25 cellular contexts compared by ENCODE assay signal in genomic region chr20:36193937-36194712, GRCh38. TPM values are rescaled to one million over a fixed set of nuclear protein-coding genes. Genes with fewer than 3 reads are reported as not detected.
A peak's percentile ranks its signal among the peaks of the same experiment; 100 is the strongest.
DNase-seq lines count a peak whose midpoint lies in the region; ATAC-seq, FAIRE-seq and TF ChIP-seq lines count a peak whose summit lies in the region.
"Had no signal": no experiment of that assay in that cellular context is flagged by ENCODE, and none has a peak within 500 bp of the region (broad histone marks: within the 10 kb centered on the region; RNA-seq: fewer than 3 reads in every experiment).

No MANE protein-coding gene starts in this region.

- H3K27me3 ChIP-seq in HepG2 (ENCODE audit: control insufficient read depth in 1 of 2, insufficient read depth in 2 of 2, low read length in 2 of 2), result no peaks in the 10 kb centered on the region
- H3K27me3 ChIP-seq in right lobe of liver, result no peaks in the 10 kb centered on the region
- no peaks in the 10 kb centered on the region for H3K27me3 ChIP-seq in right atrium auricular region
- H3K27me3 ChIP-seq: BE2C; BLaER1 treated with 17β-estradiol and CSF1 and Interleukin-3, amounts not matched to agents 10 nM and 100 nM had no signal

- peaks cover 3% of the 10 kb centered on the region for H3K27me3 Mint-ChIP-seq in glutamatergic neuron (ENCODE audit: unreplicated experiment)
- peaks cover 30% of the 10 kb centered on the region for H3K27me3 Mint-ChIP-seq in stimulated activated memory B cell treated with anti-CD40 and anti-IgM and Interleukin-4, amounts not matched to agents 10 μg/mL and 1 μg/mL and 100 μg/mL, for 72 hours

- TF ChIP-seq POLR2A in HepG2 (IDR thresholded peaks at IDR 0.05; ENCODE audit: insufficient read depth in 1 of 2, low read depth in 2 of 2, low read length in 2 of 2) (no peak), right lobe of liver (IDR thresholded peaks at IDR 0.05) (no peak)

- ATAC-seq in HepG2 (no peak), right lobe of liver (no peak)
- ATAC-seq in stimulated activated memory B cell treated with anti-CD40 and anti-IgM and Interleukin-4, amounts not matched to agents 10 μg/mL and 1 μg/mL and 100 μg/mL, for 72 hours, result peak; percentile 9
- ATAC-seq in stimulated activated naive CD8-positive, alpha-beta T cell treated with anti-CD3 and anti-CD28 coated beads, Interleukin-15, Interleukin-2, amounts not matched to agents 100 U/mL and 50 U/mL, for 24 hours, result no peak
- ATAC-seq: A549 had no signal

- no peak for FAIRE-seq in HepG2 (lab: Jason Lieb, UNC)
- FAIRE-seq: A549, GM12891, GM18507, H54 had no signal

- H3K36me3 Mint-ChIP-seq in glutamatergic neuron (ENCODE audit: unreplicated experiment), result peaks cover 18% of the 10 kb centered on the region
- H3K36me3 Mint-ChIP-seq in stimulated activated memory B cell treated with anti-CD40 and anti-IgM and Interleukin-4, amounts not matched to agents 10 μg/mL and 1 μg/mL and 100 μg/mL, for 72 hours, result no peaks in the 10 kb centered on the region
- H3K36me3 Mint-ChIP-seq: CD4-positive, alpha-beta memory T cell had no signal

- CTCF ChIA-PET in HepG2 (lab: Yijun Ruan, JAX; ENCODE audit: low intra/inter-chr PET ratio, low total read pairs), result no interaction called here

- H3K4me3 Mint-ChIP-seq in glutamatergic neuron (ENCODE audit: unreplicated experiment), result peak overlapping the region; percentile 37
- H3K4me3 Mint-ChIP-seq in stimulated activated memory B cell treated with anti-CD40 and anti-IgM and Interleukin-4, amounts not matched to agents 10 μg/mL and 1 μg/mL and 100 μg/mL, for 72 hours, result no peak overlapping the region
- H3K4me3 Mint-ChIP-seq: CD4-positive, alpha-beta memory T cell had no signal

- BruUV-seq in HepG2 (replicated peaks; lab: Mats Ljungman, UMichigan), result no TSS peak

- H3K27ac ChIP-seq in HepG2 (ENCODE audit: extremely low read length, insufficient read depth, low read length) (no peak overlapping the region), right lobe of liver (no peak overlapping the region), angular gyrus (ENCODE audit: low read depth, low read length) (peak overlapping the region; percentile 38), right atrium auricular region (no peak overlapping the region)
- H3K27ac ChIP-seq: A549; BLaER1 treated with 17β-estradiol and CSF1 and Interleukin-3, amounts not matched to agents 10 nM and 100 nM had no signal

- DNase-seq in HepG2 (ENCODE audit: low spot score) (no peak), right lobe of liver (no peak), glutamatergic neuron (no peak), right atrium auricular region (ENCODE audit: low spot score) (no peak), NCI-H2081 treated with DMSO at 0.1 percent for 48 hours (lab: John Stamatoyannopoulos, UW) (no peak)
- DNase-seq in stimulated activated naive CD8-positive, alpha-beta T cell treated with anti-CD3 and anti-CD28 coated beads, Interleukin-15, Interleukin-2, amounts not matched to agents 100 U/mL and 50 U/mL, for 24 hours, result no peak
- DNase-seq: 8988T; ACHN; AML-193; BE2C; Calu3; CD4-positive, alpha-beta memory T cell; COR-L47; DMS53; DMS79 treated with DMSO at 0.1 percent for 48 hours; GF-D8; GOT3 had no signal

- TF ChIP-seq CTCF in HepG2 (CRISPR knock-in tag; IDR thresholded peaks at IDR 0.05) (no peak), right lobe of liver (IDR thresholded peaks at IDR 0.05) (no peak), glutamatergic neuron (IDR thresholded peaks at IDR 0.05; ENCODE audit: partially characterized antibody, unreplicated experiment) (no peak), right atrium auricular region (IDR thresholded peaks at IDR 0.05) (no peak)

- H3K4me2 ChIP-seq in HepG2 (ENCODE audit: low read depth, low read length), result no peak overlapping the region
- H3K4me2 ChIP-seq: A549; BLaER1 treated with 17β-estradiol and CSF1 and Interleukin-3, amounts not matched to agents 10 nM and 100 nM had no signal

- H3K79me2 ChIP-seq in HepG2 (ENCODE audit: insufficient read depth, low read length), result no peaks in the 10 kb centered on the region

- H3K9me3 ChIP-seq in HepG2 (ENCODE audit: low read length), result no peaks in the 10 kb centered on the region
- no peaks in the 10 kb centered on the region for H3K9me3 ChIP-seq in right lobe of liver
- no peaks in the 10 kb centered on the region for H3K9me3 ChIP-seq in right atrium auricular region
- H3K9me3 ChIP-seq: A549; BE2C; BLaER1 treated with 17β-estradiol and CSF1 and Interleukin-3, amounts not matched to agents 10 nM and 100 nM; HAP-1 had no signal

- no peaks in the 10 kb centered on the region for H3K9me3 Mint-ChIP-seq in glutamatergic neuron (ENCODE audit: unreplicated experiment)
- H3K9me3 Mint-ChIP-seq in stimulated activated memory B cell treated with anti-CD40 and anti-IgM and Interleukin-4, amounts not matched to agents 10 μg/mL and 1 μg/mL and 100 μg/mL, for 72 hours, result no peaks in the 10 kb centered on the region
- H3K9me3 Mint-ChIP-seq: CD4-positive, alpha-beta memory T cell had no signal

- POLR2A ChIA-PET in HepG2 (lab: Yijun Ruan, JAX), result no interaction called here

- TF ChIP-seq EP300 in HepG2 (IDR thresholded peaks at IDR 0.05; ENCODE audit: low read depth in 2 of 2, low read length in 2 of 2) (no peak), HepG2 (CRISPR knock-in tag; IDR thresholded peaks at IDR 0.05; ENCODE audit: borderline replicate concordance) (no peak)

- no peak overlapping the region for H2AFZ ChIP-seq in HepG2 (ENCODE audit: low read length)

- H3K4me1 ChIP-seq in HepG2 (ENCODE audit: insufficient read depth, low read length) (no peaks in the 10 kb centered on the region), right lobe of liver (no peaks in the 10 kb centered on the region), right atrium auricular region (no peaks in the 10 kb centered on the region)
- H3K4me1 ChIP-seq: A549; BLaER1 treated with 17β-estradiol and CSF1 and Interleukin-3, amounts not matched to agents 10 nM and 100 nM; HAP-1 had no signal

- intact Hi-C loops in HepG2 (cut with micrococcal nuclease; ENCODE audit: unreplicated experiment), result no loop called here
- intact Hi-C loops in right lobe of liver (cut with DNase I), result no loop called here

- in situ Hi-C loops in HepG2 (cut with HindIII; ENCODE audit: extremely low pct_ligation_motif_present, low pct_unique_long_range_greater_than_20kb), result no loop called here

- H3K36me3 ChIP-seq in HepG2 (replicated peaks in 1 of 2; ENCODE audit: control insufficient read depth in 1 of 2, insufficient read depth in 2 of 2, low read length in 2 of 2), result peaks cover 37 to 54% of the 10 kb centered on the region in 2 experiments
- no peaks in the 10 kb centered on the region for H3K36me3 ChIP-seq in right lobe of liver
- peaks cover 22% of the 10 kb centered on the region for H3K36me3 ChIP-seq in right atrium auricular region

- peaks cover 2% of the 10 kb centered on the region for H3K4me1 Mint-ChIP-seq in glutamatergic neuron (ENCODE audit: low read depth, unreplicated experiment)
- no peaks in the 10 kb centered on the region for H3K4me1 Mint-ChIP-seq in stimulated activated memory B cell treated with anti-CD40 and anti-IgM and Interleukin-4, amounts not matched to agents 10 μg/mL and 1 μg/mL and 100 μg/mL, for 72 hours
- H3K4me1 Mint-ChIP-seq: CD4-positive, alpha-beta memory T cell had no signal

- no peaks in the 10 kb centered on the region for H4K20me1 ChIP-seq in HepG2 (ENCODE audit: insufficient read depth, low read length)
- H4K20me1 ChIP-seq: BLaER1 treated with 17β-estradiol and CSF1 and Interleukin-3, amounts not matched to agents 10 nM and 100 nM had no signal

- TF ChIP-seq RAD21 in HepG2 (CRISPR knock-in tag; IDR thresholded peaks at IDR 0.05), result no peak

- H3K9ac ChIP-seq in HepG2 (ENCODE audit: insufficient read depth, low read depth, low read length), result no peak overlapping the region
- H3K9ac ChIP-seq: BLaER1 treated with 17β-estradiol and CSF1 and Interleukin-3, amounts not matched to agents 10 nM and 100 nM had no signal

- 96% methylated on average over 10 of the region's 10 CpGs for WGBS in HepG2 (ENCODE audit: low lambda C conversion rate)
- WGBS in right lobe of liver (ENCODE audit: insufficient coverage, low coverage, low lambda C conversion rate, missing lambda C conversion rate), result 80% methylated on average over 1 of the region's 10 CpGs

- H3K4me3 ChIP-seq in HepG2 (replicated peaks in 1 of 3; ENCODE audit: insufficient read depth in 1 of 3, low read depth in 2 of 3, low read length in 3 of 3), result no peak overlapping the region
- no peak overlapping the region for H3K4me3 ChIP-seq in right lobe of liver
- no peak overlapping the region for H3K4me3 ChIP-seq in right atrium auricular region
- H3K4me3 ChIP-seq: A549; BLaER1 treated with 17β-estradiol and CSF1 and Interleukin-3, amounts not matched to agents 10 nM and 100 nM; HAP-1 had no signal

- no peak overlapping the region for H3K27ac Mint-ChIP-seq in glutamatergic neuron (ENCODE audit: unreplicated experiment)
- no peak overlapping the region for H3K27ac Mint-ChIP-seq in stimulated activated memory B cell treated with anti-CD40 and anti-IgM and Interleukin-4, amounts not matched to agents 10 μg/mL and 1 μg/mL and 100 μg/mL, for 72 hours
- H3K27ac Mint-ChIP-seq: CD4-positive, alpha-beta memory T cell had no signal

RNA-seq across cellular contexts. Expression of gene EPB41L1, which starts 39.6 kb away (rescaled TPM):
- total RNA-seq in HepG2 (2016; rRNA removed; fragmentation: Illumina TruSeq; extraction: Trizol) (16.7 and 20.8 TPM in 2 replicates), right lobe of liver (10 to 100 TPM in 1 of 6 experiments, 1 to 10 TPM in 5; 3.1 to 13.2 (median 5.3) TPM), glutamatergic neuron (ENCODE audit: unreplicated experiment) (54.1 TPM), right atrium auricular region (10 to 100 TPM; 17.5 to 18.1 TPM)
- total RNA-seq in HepG2 (2016; cell fraction: cytosol; rRNA removed; fragmentation: Illumina TruSeq; extraction: Trizol; ENCODE audit: low read depth), result 17.4 and 17.7 TPM in 2 replicates
- total RNA-seq in HepG2 (2016; cell fraction: insoluble cytoplasmic fraction; rRNA removed; fragmentation: Illumina TruSeq; extraction: Trizol), result 14.4 and 18.0 TPM in 2 replicates
- 56.5 and 60.6 TPM in 2 replicates for total RNA-seq in HepG2 (2016; cell fraction: membrane; rRNA removed; fragmentation: Illumina TruSeq; extraction: Trizol)
- total RNA-seq in HepG2 (2016; cell fraction: nucleus; rRNA removed; fragmentation: Illumina TruSeq; extraction: Trizol), result 12.9 and 17.3 TPM in 2 replicates
- polyA plus RNA-seq in HepG2 (2011; rRNA removed), result 39.0 and 53.0 TPM in 2 replicates
- polyA plus RNA-seq in HepG2 (2011; cell fraction: cytosol; rRNA removed), result 32.6 and 36.6 TPM in 2 replicates
- 28.0 and 46.3 TPM in 2 replicates for polyA plus RNA-seq in HepG2 (2011; cell fraction: nucleus; rRNA removed)
- polyA plus RNA-seq in HepG2 (2012), result 66.5 and 66.8 TPM in 2 replicates
- polyA plus RNA-seq in HepG2 (2016; cell fraction: cytosol; fragmentation: Illumina TruSeq; extraction: Trizol; ENCODE audit: low read depth), result 51.2 and 58.4 TPM in 2 replicates
- polyA plus RNA-seq in HepG2 (2016; cell fraction: insoluble cytoplasmic fraction; fragmentation: Illumina TruSeq; extraction: Trizol; ENCODE audit: low read depth), result 34.8 and 53.2 TPM in 2 replicates
- polyA plus RNA-seq in HepG2 (2016; cell fraction: membrane; fragmentation: Illumina TruSeq; extraction: Trizol; ENCODE audit: low read depth), result 96.9 and 114 TPM in 2 replicates
- polyA plus RNA-seq in HepG2 (2016; cell fraction: nucleus; fragmentation: Illumina TruSeq; extraction: Trizol; ENCODE audit: insufficient read depth, low read depth), result 24.4 and 28.5 TPM in 2 replicates
- 15.0 and 50.3 TPM in 2 replicates for polyA minus RNA-seq in HepG2 (2011; rRNA and poly(A)+ RNA removed; ENCODE audit: low replicate concordance)
- 28.8 and 48.7 TPM in 2 replicates for polyA minus RNA-seq in HepG2 (2011; cell fraction: cytosol; rRNA and poly(A)+ RNA removed)
- polyA minus RNA-seq in HepG2 (2011; cell fraction: nucleus; rRNA and poly(A)+ RNA removed), result 20.4 and 20.9 TPM in 2 replicates
- polyA plus RNA-seq: CD4-positive, alpha-beta memory T cell had no signal

RNA-seq across cellular contexts. Expression of gene AAR2, which starts 42.2 kb away (rescaled TPM):
- total RNA-seq in HepG2 (2016; rRNA removed; fragmentation: Illumina TruSeq; extraction: Trizol) (46.2 and 56.5 TPM in 2 replicates), right lobe of liver (10 to 100 TPM; 11.8 to 16.7 (median 13.5) TPM), glutamatergic neuron (ENCODE audit: unreplicated experiment) (19.0 TPM), right atrium auricular region (10 to 100 TPM; 18.9 to 22.8 TPM)
- 6.6 and 7.3 TPM in 2 replicates for total RNA-seq in HepG2 (2016; cell fraction: cytosol; rRNA removed; fragmentation: Illumina TruSeq; extraction: Trizol; ENCODE audit: low read depth)
- total RNA-seq in HepG2 (2016; cell fraction: insoluble cytoplasmic fraction; rRNA removed; fragmentation: Illumina TruSeq; extraction: Trizol), result 45.1 and 55.7 TPM in 2 replicates
- 15.6 and 16.1 TPM in 2 replicates for total RNA-seq in HepG2 (2016; cell fraction: membrane; rRNA removed; fragmentation: Illumina TruSeq; extraction: Trizol)
- 31.3 and 35.6 TPM in 2 replicates for total RNA-seq in HepG2 (2016; cell fraction: nucleus; rRNA removed; fragmentation: Illumina TruSeq; extraction: Trizol)
- 45.2 and 50.5 TPM in 2 replicates for polyA plus RNA-seq in HepG2 (2011; rRNA removed)
- 37.7 and 43.1 TPM in 2 replicates for polyA plus RNA-seq in HepG2 (2011; cell fraction: cytosol; rRNA removed)
- polyA plus RNA-seq in HepG2 (2011; cell fraction: nucleus; rRNA removed), result 28.8 and 29.0 TPM in 2 replicates
- 29.3 and 35.7 TPM in 2 replicates for polyA plus RNA-seq in HepG2 (2012)
- 4.9 and 5.0 TPM in 2 replicates for polyA plus RNA-seq in HepG2 (2016; cell fraction: cytosol; fragmentation: Illumina TruSeq; extraction: Trizol; ENCODE audit: low read depth)
- polyA plus RNA-seq in HepG2 (2016; cell fraction: insoluble cytoplasmic fraction; fragmentation: Illumina TruSeq; extraction: Trizol; ENCODE audit: low read depth), result 57.6 and 57.7 TPM in 2 replicates
- 9.6 and 9.7 TPM in 2 replicates for polyA plus RNA-seq in HepG2 (2016; cell fraction: membrane; fragmentation: Illumina TruSeq; extraction: Trizol; ENCODE audit: low read depth)
- polyA plus RNA-seq in HepG2 (2016; cell fraction: nucleus; fragmentation: Illumina TruSeq; extraction: Trizol; ENCODE audit: insufficient read depth, low read depth), result 41.9 and 45.1 TPM in 2 replicates
- polyA minus RNA-seq in HepG2 (2011; rRNA and poly(A)+ RNA removed; ENCODE audit: low replicate concordance), result 89.7 and 103 TPM in 2 replicates
- 24.4 and 25.0 TPM in 2 replicates for polyA minus RNA-seq in HepG2 (2011; cell fraction: cytosol; rRNA and poly(A)+ RNA removed)
- polyA minus RNA-seq in HepG2 (2011; cell fraction: nucleus; rRNA and poly(A)+ RNA removed), result 26.8 and 34.2 TPM in 2 replicates
